Comparison of ENCODE assay signal across 7 cellular contexts in genomic region chr3:89747541-89748278, GRCh38.
DNase-seq lines count a peak whose midpoint lies in the region; ATAC-seq and TF ChIP-seq lines count a peak whose summit lies in the region.
"Not testable (repeated sequence)": the region's sequence is repeated elsewhere in the genome, so short reads cannot be mapped to it uniquely, and the experiment has no call there.

No MANE protein-coding gene starts in this region.

- H4K20me1 ChIP-seq in H9 (ENCODE audit: control insufficient read depth, insufficient read depth, insufficient read length); PC-3 (ENCODE audit: low read length): not testable (repeated sequence)

- H3K79me1 ChIP-seq in H9 (ENCODE audit: insufficient read depth, low read depth, low read length, poor library complexity, severe bottlenecking), result not testable (repeated sequence)

- no CpG with 5 or more reads among the region's 24 CpGs for WGBS in H9 (ENCODE audit: extremely low coverage, insufficient read length, low lambda C conversion rate)

- H3K27me3 ChIP-seq in H9 (ENCODE audit: insufficient read depth, low read length); PC-3 (ENCODE audit: low read length); iPS-15b (ENCODE audit: control insufficient read depth, insufficient read depth, low read length): not testable (repeated sequence)

- intact Hi-C loops in PC-3 (cut with micrococcal nuclease), result not testable (repeated sequence)

- not testable (repeated sequence) for H3K56ac ChIP-seq in H9 (ENCODE audit: insufficient read length, low read depth, low read length)

- not testable (repeated sequence) for H2BK5ac ChIP-seq in H9 (ENCODE audit: insufficient read length, low read length)

- peak; percentile 12 for DNase-seq in DMS153 treated with DMSO at 0.1 percent for 48 hours (lab: John Stamatoyannopoulos, UW; ENCODE audit: unreplicated experiment)
- DNase-seq in H9; LNCaP clone FGC (ENCODE audit: low read depth); chondrocyte (ENCODE audit: low spot score): not testable (repeated sequence)
- DNase-seq in PC-3, result peak; percentile 12
- peak; percentile 36 to 39 for DNase-seq in SHP77 (lab: John Stamatoyannopoulos, UW)

- H3K36me3 Mint-ChIP-seq in H9 (ENCODE audit: insufficient read depth in 1 of 3, low read depth in 3 of 3), result peaks cover 3 to 15% (median 3%) of the 10 kb centered on the region in 3 experiments; a peak in 6 of 7 replicates
- not testable (repeated sequence) for H3K36me3 Mint-ChIP-seq in chondrocyte (ENCODE audit: low read depth)

- not testable (repeated sequence) for H3K36me3 ChIP-seq in PC-3 (ENCODE audit: low read depth, low read length); iPS-15b (ENCODE audit: control insufficient read depth, insufficient read depth, low read length)

- H3K27ac ChIP-seq in H9 (ENCODE audit: insufficient read length, low read depth, low read length); PC-3 (ENCODE audit: low read length): not testable (repeated sequence)

- BruUV-seq in PC-3 (replicated peaks; lab: Mats Ljungman, UMichigan), result not testable (repeated sequence)

- H3K4ac ChIP-seq in H9 (ENCODE audit: low read depth, low read length), result not testable (repeated sequence)

- H4K8ac ChIP-seq in H9 (replicated peaks; ENCODE audit: insufficient read length, low read depth, low read length), result not testable (repeated sequence)

- H2AFZ ChIP-seq in H9 (ENCODE audit: low read length), result not testable (repeated sequence)
- peak overlapping the region; percentile 92 for H2AFZ ChIP-seq in PC-3 (ENCODE audit: low read length)

- not testable (repeated sequence) for H2BK12ac ChIP-seq in H9 (ENCODE audit: insufficient read length, low read depth, low read length)

- H3K27me3 Mint-ChIP-seq in H9 (ENCODE audit: low read depth); chondrocyte (ENCODE audit: low read depth): not testable (repeated sequence)

- H2BK15ac ChIP-seq in H9 (ENCODE audit: low read depth, low read length), result not testable (repeated sequence)

- not testable (repeated sequence) for H3F3A ChIP-seq in PC-3 (ENCODE audit: low read length, unreplicated experiment)

- not testable (repeated sequence) for H3K9ac ChIP-seq in H9 (ENCODE audit: extremely low read depth, insufficient read length, low read length)
- peak overlapping the region; percentile 28; the same call in 1 of the 2 replicates for H3K9ac ChIP-seq in PC-3 (ENCODE audit: low read length)
- H3K9ac ChIP-seq in iPS-15b (ENCODE audit: low read depth, low read length), result peak overlapping the region; percentile 54

- CTCF ChIA-PET in PC-3 (lab: Charles Lee), result not testable (repeated sequence)

- H2BK20ac ChIP-seq in H9 (ENCODE audit: low read depth, low read length, poor library complexity, severe bottlenecking), result not testable (repeated sequence)

- H2BK120ac ChIP-seq in H9 (ENCODE audit: low read depth, low read length, poor library complexity, severe bottlenecking), result not testable (repeated sequence)

- not testable (repeated sequence) for H3T11ph ChIP-seq in H9 (ENCODE audit: low read length)

- H3K23me2 ChIP-seq in H9 (ENCODE audit: insufficient read length, low read depth, low read length, poor library complexity, severe bottlenecking), result not testable (repeated sequence)

- not testable (repeated sequence) for H4K5ac ChIP-seq in H9 (ENCODE audit: insufficient read length, low read depth, low read length)

- not testable (repeated sequence) for H3K9me3 ChIP-seq in H9 (ENCODE audit: control insufficient read depth, low read depth, low read length); PC-3 (ENCODE audit: low read length); iPS-15b (ENCODE audit: control insufficient read depth, insufficient read depth, low read length)

- not testable (repeated sequence) for H3K23ac ChIP-seq in H9 (ENCODE audit: insufficient read length, low read depth, low read length)

- not testable (repeated sequence) for H3K14ac ChIP-seq in H9 (ENCODE audit: insufficient read depth, low read length)

- peak overlapping the region; percentile 31 for H3K4me3 ChIP-seq in LNCaP clone FGC (ENCODE audit: low read depth, low read length)
- H3K4me3 ChIP-seq in PC-3 (ENCODE audit: low read length), result peak overlapping the region; percentile 50
- peak overlapping the region; percentile 8 for H3K4me3 ChIP-seq in iPS-15b (ENCODE audit: low read depth, low read length)

- not testable (repeated sequence) for ATAC-seq in PC-3

- POLR2A ChIA-PET in PC-3 (lab: Charles Lee; ENCODE audit: unreplicated experiment), result not testable (repeated sequence)

- not testable (repeated sequence) for H3K4me2 ChIP-seq in H9 (ENCODE audit: insufficient read depth, insufficient read length, low read length)
- H3K4me2 ChIP-seq in PC-3 (ENCODE audit: low read length), result peak overlapping the region; percentile 75

- H3K4me1 ChIP-seq in H9 (ENCODE audit: insufficient read depth, low read length); PC-3 (ENCODE audit: insufficient read depth, low read length); iPS-15b (ENCODE audit: control insufficient read depth, insufficient read depth, low read length): not testable (repeated sequence)

- not testable (repeated sequence) for H3K9me2 ChIP-seq in PC-3 (replicated peaks; ENCODE audit: low read length)

- H4K91ac ChIP-seq in H9 (ENCODE audit: insufficient read length, low read depth, low read length), result not testable (repeated sequence)

- H3K4me1 Mint-ChIP-seq in H9; chondrocyte (ENCODE audit: low read depth): not testable (repeated sequence)

- H3K27ac Mint-ChIP-seq in H9, result peak overlapping the region; percentile 72 to 94 (median 94); a peak in 4 of 7 replicates
- not testable (repeated sequence) for H3K27ac Mint-ChIP-seq in chondrocyte (ENCODE audit: unreplicated experiment)

- peak overlapping the region; percentile 34 for H3K18ac ChIP-seq in H9 (ENCODE audit: insufficient read length, low read depth, low read length)

- H3K9me3 Mint-ChIP-seq in H9 (peaks cover 25 to 26% of the 10 kb centered on the region in 2 experiments; a peak in 4 of 5 replicates), chondrocyte (ENCODE audit: low read depth) (peaks cover 18% of the 10 kb centered on the region)

- H3K4me3 Mint-ChIP-seq in H9 (peak overlapping the region in 1 of 2 experiments; percentile 24; a peak in 1 of 5 replicates), chondrocyte (ENCODE audit: unreplicated experiment) (peak overlapping the region; percentile 44)

- not testable (repeated sequence) for H2AK5ac ChIP-seq in H9 (ENCODE audit: insufficient read length, low read length)

- not testable (repeated sequence) for H3K79me2 ChIP-seq in H9 (ENCODE audit: insufficient read depth, low read length); PC-3 (ENCODE audit: low read length)

- not testable (repeated sequence) for TF ChIP-seq CTCF in H9 (conservative IDR thresholded peaks at IDR 0.05); LNCaP clone FGC (IDR thresholded peaks at IDR 0.05; ENCODE audit: control insufficient read depth, extremely low read depth, insufficient read depth); PC-3 (conservative IDR thresholded peaks at IDR 0.05; ENCODE audit: low read depth, low read length); chondrocyte (IDR thresholded peaks at IDR 0.05)
